ENCODE assay signal across 24 cellular contexts in the genomic region with DNA sequence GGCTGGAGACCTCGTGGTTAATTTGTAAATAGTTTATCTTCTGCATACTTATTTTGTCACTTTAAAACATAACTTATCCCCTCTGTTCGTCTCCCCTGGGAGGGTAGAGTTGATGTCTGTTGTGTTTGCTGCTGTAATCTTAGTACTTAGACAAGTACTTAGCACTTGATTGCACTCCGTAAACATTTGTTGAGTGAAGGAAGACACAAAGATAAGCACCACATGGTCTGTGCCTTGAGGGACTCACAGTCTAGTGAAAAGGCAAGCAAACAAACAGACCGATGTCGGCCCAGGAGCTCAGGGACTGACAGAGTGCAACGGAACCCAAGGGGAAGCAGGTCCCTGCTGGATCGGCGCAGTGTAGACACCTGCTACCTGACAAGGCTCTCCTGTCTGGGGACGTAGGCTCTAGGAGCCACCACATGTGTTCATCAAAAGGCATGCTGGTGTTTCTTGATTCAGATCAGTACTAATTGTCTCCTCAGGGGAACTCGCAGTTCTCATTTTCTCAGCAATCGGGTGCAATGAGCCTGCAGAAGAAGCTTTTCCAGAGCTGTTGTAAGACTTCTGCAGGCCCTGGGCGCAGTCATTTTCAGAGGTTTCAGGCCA. TPM values are rescaled to one million over a fixed set of nuclear protein-coding genes. Genes with fewer than 3 reads are reported as not detected.
DNase-seq lines count a peak whose midpoint lies in the region; ATAC-seq, FAIRE-seq and TF ChIP-seq lines count a peak whose summit lies in the region.
"Had no signal": no experiment of that assay in that cellular context is flagged by ENCODE, and none has a peak within 500 bp of the region (broad histone marks: within the 10 kb centered on the region; RNA-seq: fewer than 3 reads in every experiment).

No MANE protein-coding gene starts in this region.

- TF ChIP-seq POLR2A in HepG2 (IDR thresholded peaks at IDR 0.05; ENCODE audit: insufficient read depth in 1 of 2, low read depth in 2 of 2, low read length in 2 of 2): no peak
- no peak for TF ChIP-seq POLR2A in right lobe of liver (IDR thresholded peaks at IDR 0.05)
- no peak for TF ChIP-seq POLR2A in vagina (IDR thresholded peaks at IDR 0.05)
- TF ChIP-seq POLR2A in body of pancreas (IDR thresholded peaks at IDR 0.05): no peak

- ATAC-seq in HepG2 (no peak), right lobe of liver (no peak), body of pancreas (no peak)
- ATAC-seq: A549 had no signal

- WGBS in HepG2 (ENCODE audit: low lambda C conversion rate): 54% methylated on average over 12 of the region's 12 CpGs
- 38% methylated on average over 10 of the region's 12 CpGs for WGBS in right lobe of liver (ENCODE audit: insufficient coverage, low coverage, low lambda C conversion rate, missing lambda C conversion rate)
- 32% methylated on average over 12 of the region's 12 CpGs for WGBS in hepatocyte (ENCODE audit: low lambda C conversion rate, missing lambda C conversion rate)
- WGBS in body of pancreas, 2 donors: 56 to 69% methylated on average over 12 of the region's 12 CpGs

- H3K9me3 ChIP-seq in HepG2 (ENCODE audit: low read length): no peaks in the 10 kb centered on the region
- no peaks in the 10 kb centered on the region for H3K9me3 ChIP-seq in right lobe of liver
- no peaks in the 10 kb centered on the region for H3K9me3 ChIP-seq in hepatocyte (ENCODE audit: low read depth)
- no peaks in the 10 kb centered on the region for H3K9me3 ChIP-seq in vagina
- H3K9me3 ChIP-seq in body of pancreas: no peaks in the 10 kb centered on the region
- H3K9me3 ChIP-seq: A549, BE2C, Caco-2 had no signal

- H3K79me2 ChIP-seq in HepG2 (ENCODE audit: insufficient read depth, low read length) (no peaks in the 10 kb centered on the region), hepatocyte (no peaks in the 10 kb centered on the region)

- POLR2A ChIA-PET in HepG2 (lab: Yijun Ruan, JAX): no interaction called here

- TF ChIP-seq EP300 in HepG2 (IDR thresholded peaks at IDR 0.05; ENCODE audit: low read depth in 2 of 2, low read length in 2 of 2) (no peak), HepG2 (CRISPR knock-in tag; IDR thresholded peaks at IDR 0.05; ENCODE audit: borderline replicate concordance) (no peak)

- BruUV-seq in HepG2 (replicated peaks; lab: Mats Ljungman, UMichigan): no TSS peak

- DNase-seq in HepG2 (ENCODE audit: low spot score) (no peak), right lobe of liver (no peak), NCI-H2171 (lab: John Stamatoyannopoulos, UW) (peak; percentile 52), hepatocyte (ENCODE audit: low spot score) (no peak), hepatic stellate cell (ENCODE audit: low spot score) (no peak), vagina (ENCODE audit: extremely low spot score in 2 of 2) (no peak), body of pancreas (no peak)
- DNase-seq in activated CD8-positive, alpha-beta memory T cell treated with anti-CD3 and anti-CD28 coated beads, Interleukin-2, amount 50 U/mL, for 48 hours: no peak
- DNase-seq: BE2C; CD4-positive, alpha-beta memory T cell; DMS 273 treated with DMSO at 0.1 percent for 48 hours; H9; KBM-7; NCI-H1092 treated with DMSO at 0.1 percent for 48 hours; NCI-H2081 treated with DMSO at 0.1 percent for 48 hours; NCI-H774; OCI-M1; Right ventricle myocardium superior; SW 1271 had no signal

- no peak overlapping the region for H3K27ac ChIP-seq in HepG2 (ENCODE audit: extremely low read length, insufficient read depth, low read length)
- H3K27ac ChIP-seq in right lobe of liver: no peak overlapping the region
- no peak overlapping the region for H3K27ac ChIP-seq in hepatocyte
- no peak overlapping the region for H3K27ac ChIP-seq in vagina
- H3K27ac ChIP-seq in body of pancreas: no peak overlapping the region
- H3K27ac ChIP-seq: A549 had no signal

- H2AFZ ChIP-seq in HepG2 (ENCODE audit: low read length): no peak overlapping the region
- H2AFZ ChIP-seq in hepatocyte: no peak overlapping the region

- H3K36me3 ChIP-seq in HepG2 (replicated peaks in 1 of 2; ENCODE audit: control insufficient read depth in 1 of 2, insufficient read depth in 2 of 2, low read length in 2 of 2) (no peaks in the 10 kb centered on the region), right lobe of liver (no peaks in the 10 kb centered on the region), hepatocyte (replicated peaks; ENCODE audit: insufficient read depth, low read depth) (no peaks in the 10 kb centered on the region), vagina (no peaks in the 10 kb centered on the region), body of pancreas (replicated peaks in 1 of 2; ENCODE audit: insufficient read depth in 1 of 2, low read depth in 2 of 2) (no peaks in the 10 kb centered on the region)
- H3K36me3 ChIP-seq: BE2C had no signal

- no peak for TF ChIP-seq RAD21 in HepG2 (CRISPR knock-in tag; IDR thresholded peaks at IDR 0.05)

- H3K4me2 ChIP-seq in HepG2 (ENCODE audit: low read depth, low read length): no peak overlapping the region
- H3K4me2 ChIP-seq in hepatocyte: peak overlapping the region; percentile 10
- H3K4me2 ChIP-seq: A549 had no signal

- H4K20me1 ChIP-seq in HepG2 (ENCODE audit: insufficient read depth, low read length) (no peaks in the 10 kb centered on the region), hepatocyte (ENCODE audit: insufficient read depth, poor library complexity, severe bottlenecking) (no peaks in the 10 kb centered on the region)

- H3K4me3 ChIP-seq in HepG2 (replicated peaks in 1 of 3; ENCODE audit: insufficient read depth in 1 of 3, low read depth in 2 of 3, low read length in 3 of 3): no peak overlapping the region
- no peak overlapping the region for H3K4me3 ChIP-seq in right lobe of liver
- no peak overlapping the region for H3K4me3 ChIP-seq in hepatocyte
- no peak overlapping the region for H3K4me3 ChIP-seq in vagina
- H3K4me3 ChIP-seq in body of pancreas: no peak overlapping the region
- H3K4me3 ChIP-seq: A549 had no signal

- no peaks in the 10 kb centered on the region for H3K9me2 ChIP-seq in hepatocyte (replicated peaks; ENCODE audit: insufficient read depth)

- H3K4me1 ChIP-seq in HepG2 (ENCODE audit: insufficient read depth, low read length) (no peaks in the 10 kb centered on the region), right lobe of liver (no peaks in the 10 kb centered on the region), hepatocyte (ENCODE audit: insufficient read depth) (peaks cover 11% of the 10 kb centered on the region), vagina (no peaks in the 10 kb centered on the region), body of pancreas (no peaks in the 10 kb centered on the region)
- H3K4me1 ChIP-seq: A549, BE2C had no signal

- H3K9ac ChIP-seq in HepG2 (ENCODE audit: insufficient read depth, low read depth, low read length): no peak overlapping the region

- CTCF ChIA-PET in HepG2 (lab: Yijun Ruan, JAX; ENCODE audit: low intra/inter-chr PET ratio, low total read pairs): no interaction called here

- H3K27me3 ChIP-seq in HepG2 (ENCODE audit: control insufficient read depth in 1 of 2, insufficient read depth in 2 of 2, low read length in 2 of 2): peaks cover 5 to 37% of the 10 kb centered on the region in 2 experiments; a peak in 3 of 5 replicates
- no peaks in the 10 kb centered on the region for H3K27me3 ChIP-seq in right lobe of liver
- H3K27me3 ChIP-seq in hepatocyte: peaks cover 21% of the 10 kb centered on the region
- no peaks in the 10 kb centered on the region for H3K27me3 ChIP-seq in vagina
- H3K27me3 ChIP-seq in body of pancreas: no peaks in the 10 kb centered on the region
- H3K27me3 ChIP-seq: BE2C had no signal

- FAIRE-seq in HepG2 (lab: Jason Lieb, UNC): no peak
- FAIRE-seq: A549, GM12891 had no signal

- no peak for TF ChIP-seq CTCF in HepG2 (CRISPR knock-in tag; IDR thresholded peaks at IDR 0.05)
- TF ChIP-seq CTCF in right lobe of liver (IDR thresholded peaks at IDR 0.05): no peak
- no peak for TF ChIP-seq CTCF in hepatocyte (IDR thresholded peaks at IDR 0.05; ENCODE audit: poor library complexity)
- no peak for TF ChIP-seq CTCF in vagina (IDR thresholded peaks at IDR 0.05)
- no peak for TF ChIP-seq CTCF in body of pancreas (IDR thresholded peaks at IDR 0.05)

- in situ Hi-C loops in HepG2 (cut with HindIII; ENCODE audit: extremely low pct_ligation_motif_present, low pct_unique_long_range_greater_than_20kb): no loop called here

- intact Hi-C loops in HepG2 (cut with micrococcal nuclease; ENCODE audit: unreplicated experiment) (no loop called here), right lobe of liver (cut with DNase I) (no loop called here), vagina (cut with DNase I) (no loop called here), body of pancreas (cut with DNase I) (no loop called here)

TF ChIP-seq in HepG2, 621 proteins besides CTCF, POLR2A, EP300 and RAD21 (continues in another document):
- TF ChIP-seq RXRB (CRISPR knock-in tag; IDR thresholded peaks at IDR 0.05; ENCODE audit: borderline replicate concordance): no peak

RNA-seq across cellular contexts. Expression of gene EDN3, which starts 31.4 kb away (rescaled TPM):
- total RNA-seq in HepG2 (2016; rRNA removed; fragmentation: Illumina TruSeq; extraction: Trizol) (not detected in 2 replicates), right lobe of liver (not detected), hepatocyte (1.4 and 4.0 TPM in 2 replicates), vagina (220 TPM), body of pancreas (1 to 10 TPM; 4.7 to 9.9 TPM)
- total RNA-seq in HepG2 (2016; cell fraction: cytosol; rRNA removed; fragmentation: Illumina TruSeq; extraction: Trizol; ENCODE audit: low read depth): not detected in 2 replicates
- total RNA-seq in HepG2 (2016; cell fraction: insoluble cytoplasmic fraction; rRNA removed; fragmentation: Illumina TruSeq; extraction: Trizol): not detected in 2 replicates
- total RNA-seq in HepG2 (2016; cell fraction: membrane; rRNA removed; fragmentation: Illumina TruSeq; extraction: Trizol): not detected in 2 replicates
- not detected in 2 replicates for total RNA-seq in HepG2 (2016; cell fraction: nucleus; rRNA removed; fragmentation: Illumina TruSeq; extraction: Trizol)
- polyA plus RNA-seq in HepG2 (2011; rRNA removed) (not detected in 2 replicates), hepatocyte (5.8 and 5.9 TPM in 2 replicates)
- not detected in 2 replicates for polyA plus RNA-seq in HepG2 (2011; cell fraction: cytosol; rRNA removed)
- polyA plus RNA-seq in HepG2 (2011; cell fraction: nucleus; rRNA removed): not detected in 2 replicates
- not detected in 2 replicates for polyA plus RNA-seq in HepG2 (2012)
- polyA plus RNA-seq in HepG2 (2016; cell fraction: cytosol; fragmentation: Illumina TruSeq; extraction: Trizol; ENCODE audit: low read depth): not detected in 2 replicates
- not detected in 2 replicates for polyA plus RNA-seq in HepG2 (2016; cell fraction: insoluble cytoplasmic fraction; fragmentation: Illumina TruSeq; extraction: Trizol; ENCODE audit: low read depth)
- polyA plus RNA-seq in HepG2 (2016; cell fraction: membrane; fragmentation: Illumina TruSeq; extraction: Trizol; ENCODE audit: low read depth): not detected in 2 replicates
- polyA plus RNA-seq in HepG2 (2016; cell fraction: nucleus; fragmentation: Illumina TruSeq; extraction: Trizol; ENCODE audit: insufficient read depth, low read depth): not detected in 2 replicates
- not detected in 2 replicates for polyA minus RNA-seq in HepG2 (2011; rRNA and poly(A)+ RNA removed; ENCODE audit: low replicate concordance)
- not detected in 2 replicates for polyA minus RNA-seq in HepG2 (2011; cell fraction: cytosol; rRNA and poly(A)+ RNA removed)
- not detected in 2 replicates for polyA minus RNA-seq in HepG2 (2011; cell fraction: nucleus; rRNA and poly(A)+ RNA removed)
- total RNA-seq: G401, NCI-H460, Right ventricle myocardium superior had no signal

Comparison
In these comparisons a context has a peak if more than half of its experiments do, and no peak if none do; other contexts are left out.
1. RNA of gene EDN3, which starts 31.4 kb away (total RNA-seq): 220 TPM in vagina (single experiment); 4.7 to 9.9 TPM in body of pancreas, 1.4 to 4.0 TPM in hepatocyte, not detected in HepG2 and not detected in right lobe of liver; every median in the first group is over 10 times any median in the second.